ENCODE assay signal across 1 cellular context in the genomic region with DNA sequence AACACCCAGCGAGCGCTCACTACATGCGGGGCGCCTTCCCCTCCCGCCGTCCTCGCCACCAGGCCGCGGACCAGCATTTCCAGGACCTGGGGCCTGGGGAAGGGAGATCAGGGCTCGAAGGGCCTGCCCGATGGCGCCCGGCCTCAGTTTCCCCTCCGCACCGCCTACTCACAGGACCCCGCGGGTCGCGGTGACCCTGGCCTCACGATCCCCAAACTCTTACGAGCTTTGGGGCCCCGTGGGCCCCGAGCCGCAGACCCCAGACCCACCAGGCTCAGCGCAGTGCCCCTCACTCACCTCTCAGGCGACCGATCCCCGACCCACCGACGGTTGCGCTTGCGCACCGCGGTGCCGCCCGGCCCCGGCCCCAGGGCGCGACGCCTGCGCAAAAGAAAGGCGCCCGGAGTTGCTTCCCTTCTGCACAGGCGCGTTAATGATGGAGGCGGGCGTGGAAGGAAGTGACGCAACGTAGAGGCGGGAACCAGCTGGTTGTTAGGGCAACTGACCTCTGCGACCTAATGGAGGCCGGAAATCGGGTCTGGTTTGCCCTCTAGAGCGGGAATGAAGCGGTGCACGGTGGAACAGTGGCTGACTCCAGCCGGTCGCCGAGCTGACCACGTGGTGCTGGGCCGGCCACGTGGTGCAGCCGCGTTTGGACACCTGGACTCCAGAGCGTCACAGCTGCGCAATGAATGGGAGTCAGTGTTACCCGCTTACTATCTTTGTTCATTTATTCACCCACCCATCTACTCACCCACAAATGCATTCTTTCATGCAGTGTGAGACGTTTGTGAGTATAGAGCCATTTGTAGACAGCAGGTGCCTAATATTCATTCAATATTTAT.
TF ChIP-seq lines count a peak whose summit lies in the region.

SGTA (minus strand) TSS at position 338 of the 845 bp plus-strand sequence. CDS start 14,205 bp downstream, outside the sequence.

TF ChIP-seq in K562, 482 proteins besides CTCF, POLR2A, EP300 and RAD21 (continued from another document and continues in another):
- TF ChIP-seq, protein P1, sequence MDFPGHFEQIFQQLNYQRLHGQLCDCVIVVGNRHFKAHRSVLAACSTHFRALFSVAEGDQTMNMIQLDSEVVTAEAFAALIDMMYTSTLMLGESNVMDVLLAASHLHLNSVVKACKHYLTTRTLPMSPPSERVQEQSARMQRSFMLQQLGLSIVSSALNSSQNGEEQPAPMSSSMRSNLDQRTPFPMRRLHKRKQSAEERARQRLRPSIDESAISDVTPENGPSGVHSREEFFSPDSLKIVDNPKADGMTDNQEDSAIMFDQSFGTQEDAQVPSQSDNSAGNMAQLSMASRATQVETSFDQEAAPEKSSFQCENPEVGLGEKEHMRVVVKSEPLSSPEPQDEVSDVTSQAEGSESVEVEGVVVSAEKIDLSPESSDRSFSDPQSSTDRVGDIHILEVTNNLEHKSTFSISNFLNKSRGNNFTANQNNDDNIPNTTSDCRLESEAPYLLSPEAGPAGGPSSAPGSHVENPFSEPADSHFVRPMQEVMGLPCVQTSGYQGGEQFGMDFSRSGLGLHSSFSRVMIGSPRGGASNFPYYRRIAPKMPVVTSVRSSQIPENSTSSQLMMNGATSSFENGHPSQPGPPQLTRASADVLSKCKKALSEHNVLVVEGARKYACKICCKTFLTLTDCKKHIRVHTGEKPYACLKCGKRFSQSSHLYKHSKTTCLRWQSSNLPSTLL (IDR thresholded peaks at IDR 0.05), result no peak
- TF ChIP-seq IFI16 (CRISPR knock-in tag; IDR thresholded peaks at IDR 0.05) (no peak), ZNF311 (CRISPR knock-in tag; IDR thresholded peaks at IDR 0.05) (peak; percentile 79), ZHX1 (conservative IDR thresholded peaks at IDR 0.05; ENCODE audit: low read length) (peak; percentile 74; the same call in 1 of the 2 replicates), ZNF609 (CRISPR knock-in tag; IDR thresholded peaks at IDR 0.05; ENCODE audit: borderline replicate concordance) (peak; percentile 81; the same call in 1 of the 2 replicates), GATAD2A (IDR thresholded peaks at IDR 0.05) (no peak), HMBOX1 (IDR thresholded peaks at IDR 0.05) (no peak), NFRKB (IDR thresholded peaks at IDR 0.05; ENCODE audit: low read depth) (peak; percentile 69), ZNF561 (CRISPR knock-in tag; conservative IDR thresholded peaks at IDR 0.05) (no peak), EP400 (IDR thresholded peaks at IDR 0.05) (peak; percentile 99), ATF1 (CRISPR knock-in tag; IDR thresholded peaks at IDR 0.05) (peak; percentile 68), ATF1 (tag; IDR thresholded peaks at IDR 0.05) (peak; percentile 97), POLR2AphosphoS5 (IDR thresholded peaks at IDR 0.05; ENCODE audit: control insufficient read depth, insufficient read depth, low read depth, low read length) (peak; percentile 79), SAP30 (IDR thresholded peaks at IDR 0.05; ENCODE audit: borderline replicate concordance, insufficient read depth, low read depth, low read length, poor library complexity, severe bottlenecking) (peak; percentile 89), GTF2E2 (tag; IDR thresholded peaks at IDR 0.05) (no peak), MAX (CRISPR knock-in tag; IDR thresholded peaks at IDR 0.05) (peak; percentile 100), JUN (IDR thresholded peaks at IDR 0.05; ENCODE audit: borderline replicate concordance, low read depth, low read length) (peak; percentile 96; the same call in 1 of the 2 replicates), JUN (CRISPR knock-in tag; IDR thresholded peaks at IDR 0.05; ENCODE audit: borderline replicate concordance) (peak; percentile 92), GABPB1 (CRISPR knock-in tag; IDR thresholded peaks at IDR 0.05) (peak; percentile 98), NCOR1 (IDR thresholded peaks at IDR 0.05) (no peak), RBM22 (IDR thresholded peaks at IDR 0.05; ENCODE audit: low read depth, low read length, poor library complexity, severe bottlenecking) (peak; percentile 78), YY1 (IDR thresholded peaks at IDR 0.05; ENCODE audit: borderline replicate concordance in 1 of 3, control insufficient read depth in 1 of 3, extremely low read depth in 1 of 3, insufficient read depth in 3 of 3, insufficient read length in 1 of 3, insufficient replicate concordance in 2 of 3, low read depth in 1 of 3, low read length in 2 of 3) (peak; percentile 53 to 91 (median 85)), CTBP1 (IDR thresholded peaks at IDR 0.05; ENCODE audit: borderline replicate concordance) (peak; percentile 68; the same call in 1 of the 2 replicates), ZNF23 (CRISPR knock-in tag; IDR thresholded peaks at IDR 0.05) (no peak), ZBTB12 (CRISPR knock-in tag; IDR thresholded peaks at IDR 0.05) (peak; percentile 93), HDAC8 (tag; IDR thresholded peaks at IDR 0.05) (peak; percentile 75; the same call in 1 of the 2 replicates)
- TF ChIP-seq, protein P2, sequence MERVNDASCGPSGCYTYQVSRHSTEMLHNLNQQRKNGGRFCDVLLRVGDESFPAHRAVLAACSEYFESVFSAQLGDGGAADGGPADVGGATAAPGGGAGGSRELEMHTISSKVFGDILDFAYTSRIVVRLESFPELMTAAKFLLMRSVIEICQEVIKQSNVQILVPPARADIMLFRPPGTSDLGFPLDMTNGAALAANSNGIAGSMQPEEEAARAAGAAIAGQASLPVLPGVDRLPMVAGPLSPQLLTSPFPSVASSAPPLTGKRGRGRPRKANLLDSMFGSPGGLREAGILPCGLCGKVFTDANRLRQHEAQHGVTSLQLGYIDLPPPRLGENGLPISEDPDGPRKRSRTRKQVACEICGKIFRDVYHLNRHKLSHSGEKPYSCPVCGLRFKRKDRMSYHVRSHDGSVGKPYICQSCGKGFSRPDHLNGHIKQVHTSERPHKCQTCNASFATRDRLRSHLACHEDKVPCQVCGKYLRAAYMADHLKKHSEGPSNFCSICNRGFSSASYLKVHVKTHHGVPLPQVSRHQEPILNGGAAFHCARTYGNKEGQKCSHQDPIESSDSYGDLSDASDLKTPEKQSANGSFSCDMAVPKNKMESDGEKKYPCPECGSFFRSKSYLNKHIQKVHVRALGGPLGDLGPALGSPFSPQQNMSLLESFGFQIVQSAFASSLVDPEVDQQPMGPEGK (CRISPR knock-in tag; IDR thresholded peaks at IDR 0.05; ENCODE audit: borderline replicate concordance), result no peak
- TF ChIP-seq, protein P3, sequence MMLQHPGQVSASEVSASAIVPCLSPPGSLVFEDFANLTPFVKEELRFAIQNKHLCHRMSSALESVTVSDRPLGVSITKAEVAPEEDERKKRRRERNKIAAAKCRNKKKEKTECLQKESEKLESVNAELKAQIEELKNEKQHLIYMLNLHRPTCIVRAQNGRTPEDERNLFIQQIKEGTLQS (IDR thresholded peaks at IDR 0.05), result peak; percentile 95
- TF ChIP-seq, protein P3 (CRISPR knock-in tag; conservative IDR thresholded peaks at IDR 0.05), result peak; percentile 95
- TF ChIP-seq, protein P4, sequence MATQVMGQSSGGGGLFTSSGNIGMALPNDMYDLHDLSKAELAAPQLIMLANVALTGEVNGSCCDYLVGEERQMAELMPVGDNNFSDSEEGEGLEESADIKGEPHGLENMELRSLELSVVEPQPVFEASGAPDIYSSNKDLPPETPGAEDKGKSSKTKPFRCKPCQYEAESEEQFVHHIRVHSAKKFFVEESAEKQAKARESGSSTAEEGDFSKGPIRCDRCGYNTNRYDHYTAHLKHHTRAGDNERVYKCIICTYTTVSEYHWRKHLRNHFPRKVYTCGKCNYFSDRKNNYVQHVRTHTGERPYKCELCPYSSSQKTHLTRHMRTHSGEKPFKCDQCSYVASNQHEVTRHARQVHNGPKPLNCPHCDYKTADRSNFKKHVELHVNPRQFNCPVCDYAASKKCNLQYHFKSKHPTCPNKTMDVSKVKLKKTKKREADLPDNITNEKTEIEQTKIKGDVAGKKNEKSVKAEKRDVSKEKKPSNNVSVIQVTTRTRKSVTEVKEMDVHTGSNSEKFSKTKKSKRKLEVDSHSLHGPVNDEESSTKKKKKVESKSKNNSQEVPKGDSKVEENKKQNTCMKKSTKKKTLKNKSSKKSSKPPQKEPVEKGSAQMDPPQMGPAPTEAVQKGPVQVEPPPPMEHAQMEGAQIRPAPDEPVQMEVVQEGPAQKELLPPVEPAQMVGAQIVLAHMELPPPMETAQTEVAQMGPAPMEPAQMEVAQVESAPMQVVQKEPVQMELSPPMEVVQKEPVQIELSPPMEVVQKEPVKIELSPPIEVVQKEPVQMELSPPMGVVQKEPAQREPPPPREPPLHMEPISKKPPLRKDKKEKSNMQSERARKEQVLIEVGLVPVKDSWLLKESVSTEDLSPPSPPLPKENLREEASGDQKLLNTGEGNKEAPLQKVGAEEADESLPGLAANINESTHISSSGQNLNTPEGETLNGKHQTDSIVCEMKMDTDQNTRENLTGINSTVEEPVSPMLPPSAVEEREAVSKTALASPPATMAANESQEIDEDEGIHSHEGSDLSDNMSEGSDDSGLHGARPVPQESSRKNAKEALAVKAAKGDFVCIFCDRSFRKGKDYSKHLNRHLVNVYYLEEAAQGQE (CRISPR knock-in tag; IDR thresholded peaks at IDR 0.05; ENCODE audit: low read depth), result no peak
- TF ChIP-seq, protein P5, sequence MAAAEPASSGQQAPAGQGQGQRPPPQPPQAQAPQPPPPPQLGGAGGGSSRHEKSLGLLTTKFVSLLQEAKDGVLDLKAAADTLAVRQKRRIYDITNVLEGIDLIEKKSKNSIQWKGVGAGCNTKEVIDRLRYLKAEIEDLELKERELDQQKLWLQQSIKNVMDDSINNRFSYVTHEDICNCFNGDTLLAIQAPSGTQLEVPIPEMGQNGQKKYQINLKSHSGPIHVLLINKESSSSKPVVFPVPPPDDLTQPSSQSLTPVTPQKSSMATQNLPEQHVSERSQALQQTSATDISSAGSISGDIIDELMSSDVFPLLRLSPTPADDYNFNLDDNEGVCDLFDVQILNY (CRISPR knock-in tag; IDR thresholded peaks at IDR 0.05), result peak; percentile 99
